17 cellular contexts compared by ENCODE assay signal in the genomic region with DNA sequence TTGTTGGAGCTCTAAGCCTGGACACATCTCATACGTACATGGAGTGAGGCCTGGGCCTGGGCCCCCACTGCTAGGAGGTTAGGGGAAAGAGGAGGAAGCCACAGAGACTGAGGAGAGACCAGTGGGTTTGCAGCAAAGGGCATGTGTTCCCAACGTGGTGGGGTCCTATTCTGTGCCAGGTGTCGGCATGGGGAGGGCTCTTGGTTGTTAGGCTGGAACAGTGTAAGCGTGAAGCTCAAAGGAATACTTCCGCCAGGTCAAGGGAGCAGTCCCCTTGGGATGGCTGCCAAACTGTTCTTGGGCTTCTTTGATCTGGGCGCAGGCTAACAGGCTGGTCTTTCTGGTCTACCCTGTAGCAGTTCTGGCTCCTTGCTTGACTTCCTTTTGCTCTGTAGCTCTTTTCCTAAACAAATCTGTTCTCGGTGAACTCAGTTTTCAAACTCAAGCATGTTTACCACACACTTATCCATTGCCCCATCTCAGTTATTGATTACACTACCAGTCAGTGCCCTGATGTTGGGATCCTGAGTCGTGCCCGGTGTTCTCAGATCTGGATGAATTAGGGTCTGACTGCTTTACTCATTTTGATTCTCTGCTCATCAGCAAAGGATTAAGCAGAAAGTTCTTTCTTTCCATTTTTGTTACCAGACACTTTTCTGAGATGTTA. TPM values are rescaled to one million over a fixed set of nuclear protein-coding genes. Genes with fewer than 3 reads are reported as not detected.
A peak's percentile ranks its signal among the peaks of the same experiment; 100 is the strongest.
DNase-seq lines count a peak whose midpoint lies in the region; ATAC-seq, FAIRE-seq and TF ChIP-seq lines count a peak whose summit lies in the region.
"Had no signal": no experiment of that assay in that cellular context is flagged by ENCODE, and none has a peak within 500 bp of the region (broad histone marks: within the 10 kb centered on the region; RNA-seq: fewer than 3 reads in every experiment).

No MANE protein-coding gene starts in this region.

- H4K5ac ChIP-seq in H1 (ENCODE audit: insufficient read length, low read depth, low read length): no peak overlapping the region

- POLR2A ChIA-PET in H1 (lab: Charles Lee; ENCODE audit: partially characterized antibody): interaction anchor here (1.1 to 18.9 kb wide), 5 partner anchors 8 to 68 kb away, joined by 3 to 321 read pairs (median 39); a partner anchor contains a TSS

- H3K27me3 ChIP-seq in H1 (replicated peaks in 1 of 4; ENCODE audit: control insufficient read depth in 3 of 4, extremely low read depth in 1 of 4, insufficient read depth in 3 of 4, low read length in 3 of 4) (no peaks in the 10 kb centered on the region), transverse colon (no peaks in the 10 kb centered on the region)

- H4K8ac ChIP-seq in H1 (ENCODE audit: extremely low read depth, insufficient read depth, low read length): no peak overlapping the region

- no peak overlapping the region for H3K27ac ChIP-seq in H1 (ENCODE audit: low read depth, low read length)
- H3K27ac ChIP-seq in transverse colon: peak overlapping the region in 2 of 4 donors; percentile 33 to 40
- no peak overlapping the region for H3K27ac ChIP-seq in coronary artery
- H3K27ac ChIP-seq: 22Rv1 had no signal

- H2AFZ ChIP-seq in H1 (ENCODE audit: low read length): no peak overlapping the region

- H3K18ac ChIP-seq in H1 (ENCODE audit: extremely low read depth, low read length): no peak overlapping the region

- no peak for TF ChIP-seq CTCF in H1 (IDR thresholded peaks at IDR 0.05; ENCODE audit: control extremely low read depth in 1 of 3, insufficient read depth in 1 of 3, low read depth in 1 of 3, low read length in 3 of 3)
- TF ChIP-seq CTCF in transverse colon (IDR thresholded peaks at IDR 0.05): no peak
- no peak for TF ChIP-seq CTCF in coronary artery (IDR thresholded peaks at IDR 0.05)

- H3K4me3 ChIP-seq in H1 (ENCODE audit: extremely low read depth in 1 of 4, insufficient read depth in 2 of 4, low read depth in 3 of 4, low read length in 4 of 4): no peak overlapping the region
- no peak overlapping the region for H3K4me3 ChIP-seq in transverse colon
- H3K4me3 ChIP-seq in coronary artery: no peak overlapping the region

- peaks cover 5 to 6% of the 10 kb centered on the region in 2 experiments for H4K20me1 ChIP-seq in H1 (replicated peaks in 1 of 2; ENCODE audit: control insufficient read depth in 1 of 2, insufficient read depth in 2 of 2, low read length in 2 of 2)

- H3K23me2 ChIP-seq in H1 (ENCODE audit: low read depth, low read length): peaks cover 3% of the 10 kb centered on the region; the same call in 1 of the 2 replicates

- peaks cover 2% of the 10 kb centered on the region for H3K79me1 ChIP-seq in H1 (ENCODE audit: low read depth, low read length)

- in situ Hi-C loops in transverse colon (cut with MboI; ENCODE audit: low pct_ligation_motif_present in 1 of 4, low pct_unique_long_range_greater_than_20kb in 1 of 4, low sequenced_read_pairs in 3 of 4): no loop called here

- 79% methylated on average over 9 of the region's 9 CpGs; no CpG with 5 or more reads in 1 of the 2 experiments for WGBS in H1 (ENCODE audit: extremely low coverage in 1 of 2, insufficient coverage in 1 of 2, insufficient read length in 1 of 2, insufficient replicate concordance in 2 of 2, low coverage in 1 of 2, low lambda C conversion rate in 2 of 2, missing lambda C conversion rate in 1 of 2), 2 experiments
- WGBS in transverse colon (ENCODE audit: low coverage in 1 of 2), 2 donors: 44 to 70% methylated on average over 7 to 9 of the region's 9 CpGs

- H3K23ac ChIP-seq in H1 (ENCODE audit: insufficient read length): no peak overlapping the region

- no peak overlapping the region for H3K14ac ChIP-seq in H1 (ENCODE audit: insufficient read length)

- no peak overlapping the region for H2AK5ac ChIP-seq in H1 (ENCODE audit: low read depth, low read length)

- H3K4ac ChIP-seq in H1 (replicated peaks; ENCODE audit: insufficient read length, low read depth, low read length): no peak overlapping the region

- TF ChIP-seq RAD21 in H1 (IDR thresholded peaks at IDR 0.05 in 1 of 2, conservative IDR thresholded peaks at IDR 0.05 in 1 of 2; ENCODE audit: low read depth in 2 of 2, low read length in 2 of 2): no peak

- H3K36me3 ChIP-seq in H1 (ENCODE audit: control insufficient read depth in 2 of 4, insufficient read depth in 4 of 4, low read length in 3 of 4) (peaks cover 40 to 94% (median 75%) of the 10 kb centered on the region in 4 experiments), transverse colon (no peaks in the 10 kb centered on the region)

- no peak overlapping the region for H2BK15ac ChIP-seq in H1 (ENCODE audit: low read length)

- no peak for ATAC-seq in Right ventricle myocardium superior (ENCODE audit: poor library complexity)

- no peaks in the 10 kb centered on the region for H3K79me2 ChIP-seq in H1 (ENCODE audit: control insufficient read depth in 1 of 2, insufficient read depth in 2 of 2, low read length in 2 of 2)

- CTCF ChIA-PET in H1 (lab: Charles Lee; ENCODE audit: partially characterized antibody): interaction anchor here (1.0 to 4.7 kb wide), 4 partner anchors 9 to 67 kb away, joined by 4 to 34 read pairs (median 18); no protein-coding TSS in a partner anchor

- H3K4me2 ChIP-seq in H1 (ENCODE audit: insufficient read depth in 1 of 2, low read depth in 2 of 2, low read length in 2 of 2): no peak overlapping the region

- no peak overlapping the region for H2BK5ac ChIP-seq in H1 (ENCODE audit: low read depth, low read length)

- no peak for FAIRE-seq in H1 (lab: Jason Lieb, UNC)

- DNase-seq in NCI-H510A treated with DMSO at 0.1 percent for 48 hours (lab: John Stamatoyannopoulos, UW) (peak; percentile 21), NCI-H510A (lab: John Stamatoyannopoulos, UW) (no peak), H1 (ENCODE audit: low read depth in 1 of 2, low spot score in 2 of 2) (no peak), mucosa of gallbladder (ENCODE audit: low spot score) (peak; percentile 70), transverse colon (peak; percentile 64), coronary artery (ENCODE audit: low spot score) (no peak), H4 (ENCODE audit: low spot score) (no peak), Right ventricle myocardium superior (no peak)
- DNase-seq: activated CD8-positive, alpha-beta memory T cell treated with anti-CD3 and anti-CD28 coated beads for 24 hours; activated effector memory CD4-positive, alpha-beta T cell treated with anti-CD3 and anti-CD28 coated beads, Interleukin-2, amount 50 U/mL, for 16 hours; cortex of kidney; DND-41; kidney glomerular epithelial cell; NCI-H187; NCI-H69; T-helper 1 cell had no signal

- no peak overlapping the region for H3K56ac ChIP-seq in H1 (replicated peaks; ENCODE audit: insufficient read length, low read depth, low read length)

- TF ChIP-seq EP300 in H1 (IDR thresholded peaks at IDR 0.05; ENCODE audit: borderline replicate concordance in 1 of 2, low read depth in 2 of 2, low read length in 2 of 2) (no peak), transverse colon (IDR thresholded peaks at IDR 0.05; ENCODE audit: low read depth) (no peak)

- no peak overlapping the region for H2BK120ac ChIP-seq in H1 (replicated peaks; ENCODE audit: low read depth, low read length)

- no peak overlapping the region for H2BK12ac ChIP-seq in H1 (ENCODE audit: low read depth, low read length)

- intact Hi-C loops in transverse colon (cut with DNase I; ENCODE audit: low total_unique reads) (no loop called here), Right ventricle myocardium superior (cut with DNase I) (no loop called here)

- H3K9ac ChIP-seq in H1 (replicated peaks in 1 of 4; ENCODE audit: extremely low read depth in 1 of 4, low read depth in 3 of 4, low read length in 3 of 4): no peak overlapping the region

- no peaks in the 10 kb centered on the region for H3K4me1 ChIP-seq in H1 (replicated peaks in 1 of 4; ENCODE audit: control insufficient read depth in 3 of 4, insufficient read depth in 4 of 4, low read length in 3 of 4)
- H3K4me1 ChIP-seq in transverse colon: peaks cover 0 to 25% (median 10%) of the 10 kb centered on the region in 4 donors

- H3K9me3 ChIP-seq in H1 (ENCODE audit: insufficient read depth in 2 of 2, low read depth in 1 of 2, low read length in 1 of 2) (no peaks in the 10 kb centered on the region), transverse colon (no peaks in the 10 kb centered on the region)

- peak in 1 of 2 experiments; percentile 36; a peak in 1 of 3 replicates for TF ChIP-seq POLR2A in H1 (IDR thresholded peaks at IDR 0.05; ENCODE audit: control extremely low read depth in 1 of 2, low read depth in 2 of 2, low read length in 2 of 2)
- TF ChIP-seq POLR2A in transverse colon (IDR thresholded peaks at IDR 0.05): no peak

- no peak overlapping the region for H4K91ac ChIP-seq in H1 (replicated peaks; ENCODE audit: insufficient read length, low read length)

- no peak overlapping the region for H2BK20ac ChIP-seq in H1 (ENCODE audit: low read length)

TF ChIP-seq in H1, 55 proteins besides CTCF, POLR2A, EP300 and RAD21 (continues in another document):
- peak; percentile 36; the same call in 1 of the 2 replicates for TF ChIP-seq POLR2AphosphoS5 (IDR thresholded peaks at IDR 0.05; ENCODE audit: low read depth, low read length)

RNA-seq across cellular contexts. Expression of a gene that starts 36.4 kb away (rescaled TPM):
- 86.3 and 94.1 TPM in 2 replicates for total RNA-seq in H1 (2021; fragmentation: NEBNext Ultra II Directional; extraction: Animal tissue kit (Norgen Biotek cat#: 25700))
- polyA plus RNA-seq in H1 (2011; rRNA removed): 71.6 and 121 TPM in 2 replicates
- 111 TPM for polyA plus RNA-seq in H1 (2011; cell fraction: cytosol; rRNA removed)
- polyA plus RNA-seq in H1 (2011; cell fraction: nucleus; rRNA removed): 145 TPM
- 48.6 to 86.0 TPM (median 71.2 TPM) in 4 replicates for polyA plus RNA-seq in H1 (2012, experiment 1 of 2)
- polyA plus RNA-seq in H1 (2012, experiment 2 of 2): 46.6 TPM
- polyA plus RNA-seq in H1 (2013, experiment 1 of 2): 29.5 TPM
- polyA plus RNA-seq in H1 (2013, experiment 2 of 2): 28.1 TPM
- polyA minus RNA-seq in H1 (2011; rRNA and poly(A)+ RNA removed): 70.2 and 103 TPM in 2 replicates
- polyA minus RNA-seq in H1 (2011; cell fraction: cytosol; rRNA and poly(A)+ RNA removed): 58.3 TPM
- polyA minus RNA-seq in H1 (2011; cell fraction: nucleus; rRNA and poly(A)+ RNA removed): 37.7 TPM
- total RNA-seq in mucosa of gallbladder (44.7 TPM), transverse colon (10 to 100 TPM; 10.9 to 29.5 (median 16.9) TPM), Right ventricle myocardium superior (22.9 TPM)
- total RNA-seq in H4 (2014; rRNA removed; shearing (Covaris generic)): 24.1 and 35.2 TPM in 2 replicates

RNA-seq across cellular contexts. Expression of a gene that starts 52.9 kb away (rescaled TPM):
- 93.8 and 97.4 TPM in 2 replicates for total RNA-seq in H1 (2021; fragmentation: NEBNext Ultra II Directional; extraction: Animal tissue kit (Norgen Biotek cat#: 25700))
- 6.3 and 9.4 TPM in 2 replicates for polyA plus RNA-seq in H1 (2011; rRNA removed)
- 14.5 TPM for polyA plus RNA-seq in H1 (2011; cell fraction: cytosol; rRNA removed)
- 6.4 TPM for polyA plus RNA-seq in H1 (2011; cell fraction: nucleus; rRNA removed)
- 56.4 to 84.1 TPM (median 72.0 TPM) in 4 replicates for polyA plus RNA-seq in H1 (2012, experiment 1 of 2)
- 9.8 TPM for polyA plus RNA-seq in H1 (2012, experiment 2 of 2)
- polyA plus RNA-seq in H1 (2013, experiment 1 of 2): 42.7 TPM
- polyA plus RNA-seq in H1 (2013, experiment 2 of 2): 44.6 TPM
- 28.7 and 29.8 TPM in 2 replicates for polyA minus RNA-seq in H1 (2011; rRNA and poly(A)+ RNA removed)
- 34.9 TPM for polyA minus RNA-seq in H1 (2011; cell fraction: cytosol; rRNA and poly(A)+ RNA removed)
- 28.6 TPM for polyA minus RNA-seq in H1 (2011; cell fraction: nucleus; rRNA and poly(A)+ RNA removed)
- 62.8 TPM for total RNA-seq in mucosa of gallbladder
- 10 to 100 TPM; 17.1 to 53.2 (median 39.2) TPM for total RNA-seq in transverse colon
- 81.2 and 84.7 TPM in 2 replicates for total RNA-seq in H4 (2014; rRNA removed; shearing (Covaris generic))
- 90.0 TPM for total RNA-seq in Right ventricle myocardium superior

Comparison
In these comparisons a context has a peak if more than half of its experiments do, and no peak if none do; other contexts are left out.
1. DNase-seq: peak in NCI-H510A treated with DMSO at 0.1 percent for 48 hours (single experiment), mucosa of gallbladder (single experiment) and transverse colon (single experiment); none in NCI-H510A (single experiment), H1 (0 of 2), coronary artery (single experiment), H4 (single experiment) and Right ventricle myocardium superior (single experiment).